ENCODE assay signal across 12 cellular contexts in genomic region chr17:41692722-41693521, GRCh38. TPM values are rescaled to one million over a fixed set of nuclear protein-coding genes. Genes with fewer than 3 reads are reported as not detected.
DNase-seq lines count a peak whose midpoint lies in the region; ATAC-seq, FAIRE-seq and TF ChIP-seq lines count a peak whose summit lies in the region.
"Had no signal": no experiment of that assay in that cellular context is flagged by ENCODE, and none has a peak within 500 bp of the region (broad histone marks: within the 10 kb centered on the region; RNA-seq: fewer than 3 reads in every experiment).

No MANE protein-coding gene starts in this region.

- TF ChIP-seq CTCF in cardiac muscle cell (IDR thresholded peaks at IDR 0.05; ENCODE audit: low read depth, low read length): no peak
- no peak for TF ChIP-seq CTCF in WTC11 (IDR thresholded peaks at IDR 0.05)
- TF ChIP-seq CTCF in epithelial cell of esophagus (IDR thresholded peaks at IDR 0.05; ENCODE audit: insufficient read depth, low read depth, low read length, missing control alignments): no peak

- H3K4me3 Mint-ChIP-seq in WTC11: no peak overlapping the region

- H3K4me3 ChIP-seq in cardiac muscle cell: no peak overlapping the region
- H3K4me3 ChIP-seq in epithelial cell of esophagus (ENCODE audit: low read length): no peak overlapping the region
- H3K4me3 ChIP-seq in stomach smooth muscle (ENCODE audit: low read length in 2 of 2): no peak overlapping the region
- no peak overlapping the region for H3K4me3 ChIP-seq in small intestine (ENCODE audit: low read depth in 1 of 2, low read length in 2 of 2)

- ATAC-seq in WTC11: no peak
- ATAC-seq in GM21717 (IDR thresholded peaks at IDR 0.05; ENCODE audit: unreplicated experiment): no peak
- ATAC-seq in GM18502 (IDR thresholded peaks at IDR 0.05; ENCODE audit: poor library complexity, unreplicated experiment): no peak

- DNase-seq in cardiac muscle cell (ENCODE audit: low read depth in 1 of 2, low spot score in 1 of 2) (no peak), cardiac septum (ENCODE audit: low spot score) (no peak), WTC11 (ENCODE audit: low spot score) (no peak), epithelial cell of esophagus (ENCODE audit: low read depth) (peak; percentile 54), small intestine (no peak)
- DNase-seq: GOT3, NCI-H187 treated with DMSO at 0.1 percent for 48 hours had no signal

- no peaks in the 10 kb centered on the region for H3K9me3 Mint-ChIP-seq in WTC11

- H3K4me1 ChIP-seq in cardiac muscle cell (ENCODE audit: low read depth) (peaks cover 7% of the 10 kb centered on the region), stomach smooth muscle (ENCODE audit: control insufficient read depth, insufficient read depth, low read length) (peaks cover 34% of the 10 kb centered on the region), small intestine (ENCODE audit: control insufficient read depth in 2 of 2, insufficient read depth in 1 of 2, low read depth in 1 of 2, low read length in 1 of 2) (peaks cover 0 to 2% of the 10 kb centered on the region in 2 donors)

- CTCF ChIA-PET in WTC11 (lab: Charles Lee): interaction anchor here (1.2 to 2.0 kb wide), 2 partner anchors 13 kb away, joined by 4 read pairs; no protein-coding TSS in a partner anchor

- H3K36me3 Mint-ChIP-seq in WTC11: peaks cover 40% of the 10 kb centered on the region

- intact Hi-C loops in cardiac septum (cut with DNase I): no loop called here

- H3K9ac ChIP-seq in stomach smooth muscle (ENCODE audit: low read length in 2 of 2): no peak overlapping the region

- WGBS in small intestine, 3 donors: 84 to 88% (median 86%) methylated on average over 11 of the region's 11 CpGs

- H3K27me3 ChIP-seq in cardiac muscle cell (no peaks in the 10 kb centered on the region), stomach smooth muscle (ENCODE audit: control insufficient read depth in 1 of 2, insufficient read depth in 2 of 2, low read length in 2 of 2) (no peaks in the 10 kb centered on the region), small intestine (ENCODE audit: control insufficient read depth in 2 of 2, insufficient read depth in 2 of 2, low read length in 2 of 2) (no peaks in the 10 kb centered on the region)

- H3K27ac ChIP-seq in cardiac muscle cell (peak overlapping the region; percentile 29), stomach smooth muscle (ENCODE audit: low read length) (peak overlapping the region; percentile 18), small intestine (ENCODE audit: low read depth in 1 of 2, low read length in 1 of 2) (peak overlapping the region in 1 of 2 donors; percentile 13)

- POLR2A ChIA-PET in WTC11 (lab: Charles Lee): interaction anchor here (0.6 to 5.1 kb wide), 2 partner anchors 14 to 69 kb away, joined by 4 to 42 read pairs; no protein-coding TSS in a partner anchor

- H3K9me3 ChIP-seq in cardiac muscle cell (ENCODE audit: low read depth) (no peaks in the 10 kb centered on the region), stomach smooth muscle (ENCODE audit: control insufficient read depth in 2 of 2, low read length in 2 of 2) (no peaks in the 10 kb centered on the region), small intestine (ENCODE audit: control insufficient read depth, low read depth) (no peaks in the 10 kb centered on the region)

- FAIRE-seq in small intestine (lab: Jason Lieb, UNC): no peak
- FAIRE-seq: endometrium, islet of Langerhans had no signal

- H3K27me3 Mint-ChIP-seq in WTC11 (ENCODE audit: low read depth): peaks cover 2% of the 10 kb centered on the region; the same call in 1 of the 2 replicates

- H3K36me3 ChIP-seq in cardiac muscle cell: peaks cover 35% of the 10 kb centered on the region
- H3K36me3 ChIP-seq in stomach smooth muscle (ENCODE audit: control insufficient read depth in 2 of 2, insufficient read depth in 2 of 2, low read length in 2 of 2): peaks cover 40 to 48% of the 10 kb centered on the region in 2 donors
- H3K36me3 ChIP-seq in small intestine (ENCODE audit: control insufficient read depth in 2 of 2, insufficient read depth in 2 of 2, low read length in 2 of 2): peaks cover 17 to 30% of the 10 kb centered on the region in 2 donors

- H3K4me1 Mint-ChIP-seq in WTC11: peaks cover 12% of the 10 kb centered on the region

- no peak overlapping the region for H3K27ac Mint-ChIP-seq in WTC11

TF ChIP-seq in WTC11, 78 proteins besides CTCF, POLR2A, EP300 and RAD21 (continues in another document):
- no peak for TF ChIP-seq ZNF232 (CRISPR knock-in tag; IDR thresholded peaks at IDR 0.05)
- peak; percentile 70 for TF ChIP-seq ERG (CRISPR knock-in tag; IDR thresholded peaks at IDR 0.05)
- no peak for TF ChIP-seq SOX15 (CRISPR knock-in tag; IDR thresholded peaks at IDR 0.05)
- no peak for TF ChIP-seq HMGA2 (CRISPR knock-in tag; IDR thresholded peaks at IDR 0.05)
- TF ChIP-seq ZNF425 (CRISPR knock-in tag; conservative IDR thresholded peaks at IDR 0.05): peak; percentile 75
- peak; percentile 80; the same call in 1 of the 2 replicates for TF ChIP-seq AR (CRISPR knock-in tag; IDR thresholded peaks at IDR 0.05)
- TF ChIP-seq PRRX2 (CRISPR knock-in tag; IDR thresholded peaks at IDR 0.05): peak; percentile 85
- peak; percentile 90 for TF ChIP-seq NFATC4 (CRISPR knock-in tag; IDR thresholded peaks at IDR 0.05)
- 0 out of 2 replicates have a peak, but pooled peaks have one; percentile 53 for TF ChIP-seq PREB (CRISPR knock-in tag; IDR thresholded peaks at IDR 0.05; ENCODE audit: borderline replicate concordance)
- TF ChIP-seq ZNF416 (CRISPR knock-in tag; IDR thresholded peaks at IDR 0.05): peak; percentile 23; the same call in 1 of the 2 replicates

RNA-seq across cellular contexts. Expression of gene EIF1, which starts 4.2 kb away (rescaled TPM):
- total RNA-seq in cardiac muscle cell (153 and 285 TPM in 2 replicates), cardiac septum (1,014 TPM), WTC11 (2021) (466 to 481 TPM (median 475 TPM) in 3 replicates)
- polyA plus RNA-seq in cardiac muscle cell (726 and 784 TPM in 2 replicates), small intestine (100 to 1,000 TPM; 328 to 703 (median 533) TPM)

RNA-seq across cellular contexts. Expression of gene GAST, which starts 19.2 kb away (rescaled TPM):
- not detected in 2 replicates for total RNA-seq in cardiac muscle cell
- polyA plus RNA-seq in cardiac muscle cell: not detected in 2 replicates
- total RNA-seq in cardiac septum: not detected
- not detected in 3 replicates for total RNA-seq in WTC11 (2021)
- polyA plus RNA-seq in small intestine: 1 to 10 TPM in 1 of 3 donors, not detected in 2; 1.9 TPM

RNA-seq across cellular contexts. Expression of gene HAP1, which starts 41.5 kb away (rescaled TPM):
- total RNA-seq in cardiac muscle cell (0.98 and 1.8 TPM in 2 replicates), cardiac septum (0.08 TPM), WTC11 (2021) (4.4 to 5.0 TPM (median 4.4 TPM) in 3 replicates)
- polyA plus RNA-seq in cardiac muscle cell (0.80 and 2.1 TPM in 2 replicates), small intestine (under 1 TPM; 0.22 to 0.40 (median 0.27) TPM)
